8 cellular contexts compared by ENCODE assay signal in the genomic region with DNA sequence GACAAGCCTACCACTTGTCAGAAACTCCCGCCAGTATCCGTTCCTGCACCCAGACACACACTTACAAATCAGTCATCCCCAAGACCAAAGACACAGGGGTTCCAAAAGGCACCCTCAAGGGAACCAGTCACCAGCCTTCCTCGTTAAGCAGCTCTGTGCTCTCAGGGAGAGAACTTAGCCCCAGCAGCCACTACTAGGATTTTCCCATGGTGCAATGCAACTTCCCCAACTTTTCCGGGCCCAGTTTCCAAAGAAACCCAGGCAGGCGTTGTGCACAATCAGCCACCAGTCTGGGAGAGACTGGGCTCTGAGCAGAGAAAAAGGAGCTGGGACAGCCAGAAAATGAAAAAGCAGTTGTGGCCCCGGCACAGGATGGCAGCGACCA. TPM values are rescaled to one million over a fixed set of nuclear protein-coding genes. Genes with fewer than 3 reads are reported as not detected.
DNase-seq lines count a peak whose midpoint lies in the region; ATAC-seq and TF ChIP-seq lines count a peak whose summit lies in the region.

No MANE protein-coding gene starts in this region.

- CTCF ChIA-PET in CD4-positive, alpha-beta T cell (lab: Charles Lee), result no interaction called here

- H3K36me3 Mint-ChIP-seq in CD4-positive, alpha-beta T cell (ENCODE audit: low read depth), result no peaks in the 10 kb centered on the region
- H3K36me3 Mint-ChIP-seq in chondrocyte (ENCODE audit: low read depth), result no peaks in the 10 kb centered on the region

- POLR2A ChIA-PET in CD4-positive, alpha-beta T cell (lab: Charles Lee), result no interaction called here

- intact Hi-C loops in CD4-positive, alpha-beta T cell (cut with DNase I, micrococcal nuclease), result no loop called here
- intact Hi-C loops in left lung (cut with DNase I), result no loop called here

- no peaks in the 10 kb centered on the region for H3K36me3 ChIP-seq in left lung

- ATAC-seq in CD4-positive, alpha-beta T cell (ENCODE audit: poor library complexity), result no peak
- ATAC-seq in left lung, result peak; percentile 38
- no peak for ATAC-seq in GM19463 (IDR thresholded peaks at IDR 0.05; ENCODE audit: unreplicated experiment)

- peak overlapping the region; percentile 76 for H3K4me3 Mint-ChIP-seq in CD4-positive, alpha-beta T cell
- H3K4me3 Mint-ChIP-seq in chondrocyte (ENCODE audit: unreplicated experiment), result peak overlapping the region; percentile 74

- peaks cover 32% of the 10 kb centered on the region for H3K27me3 ChIP-seq in CD4-positive, alpha-beta T cell (ENCODE audit: control insufficient read depth, insufficient read depth, low read length)
- peaks cover 0 to 51% of the 10 kb centered on the region in 2 donors for H3K27me3 ChIP-seq in left lung

- no peak overlapping the region for H3K27ac Mint-ChIP-seq in CD4-positive, alpha-beta T cell
- peak overlapping the region; percentile 13 for H3K27ac Mint-ChIP-seq in chondrocyte (ENCODE audit: unreplicated experiment)

- no peak for TF ChIP-seq CTCF in CD4-positive, alpha-beta T cell (IDR thresholded peaks at IDR 0.05)
- TF ChIP-seq CTCF in chondrocyte (IDR thresholded peaks at IDR 0.05) (no peak), left lung (IDR thresholded peaks at IDR 0.05) (no peak)

- no peak overlapping the region for H3K27ac ChIP-seq in CD4-positive, alpha-beta T cell (ENCODE audit: low read depth, low read length)
- H3K27ac ChIP-seq in left lung, result no peak overlapping the region

- DNase-seq in CD4-positive, alpha-beta T cell, result no peak
- DNase-seq in LHCN-M2 (ENCODE audit: low read depth) (peak; percentile 64), chondrocyte (ENCODE audit: low spot score) (no peak), left lung (no peak), superior temporal gyrus (ENCODE audit: extremely low spot score) (peak; percentile 71), NCI-H1436 (lab: John Stamatoyannopoulos, UW) (no peak)
- DNase-seq in effector CD8-positive, alpha-beta T cell (lab: John Stamatoyannopoulos, UW), result no peak

- H3K9me3 Mint-ChIP-seq in CD4-positive, alpha-beta T cell, result no peaks in the 10 kb centered on the region
- H3K9me3 Mint-ChIP-seq in chondrocyte (ENCODE audit: low read depth), result peaks cover 2% of the 10 kb centered on the region

- H3K4me3 ChIP-seq in left lung, result peak overlapping the region; percentile 61 to 65

- H3K4me1 ChIP-seq in left lung, result peaks cover 11 to 22% of the 10 kb centered on the region in 2 donors

- peaks cover 71% of the 10 kb centered on the region for H3K27me3 Mint-ChIP-seq in CD4-positive, alpha-beta T cell
- no peaks in the 10 kb centered on the region for H3K27me3 Mint-ChIP-seq in chondrocyte (ENCODE audit: low read depth)

- peaks cover 12% of the 10 kb centered on the region for H3K4me1 Mint-ChIP-seq in CD4-positive, alpha-beta T cell (ENCODE audit: low read depth)
- H3K4me1 Mint-ChIP-seq in chondrocyte (ENCODE audit: low read depth), result peaks cover 33% of the 10 kb centered on the region

- no peaks in the 10 kb centered on the region for H3K9me3 ChIP-seq in CD4-positive, alpha-beta T cell (ENCODE audit: control insufficient read depth, low read length)
- no peaks in the 10 kb centered on the region for H3K9me3 ChIP-seq in left lung

RNA-seq across cellular contexts. Expression of gene DLG5, which starts 1.2 kb away (rescaled TPM):
- 1 to 10 TPM; 7.1 to 7.4 TPM for total RNA-seq in CD4-positive, alpha-beta T cell
- total RNA-seq in LHCN-M2 (2014; rRNA removed) (22.6 and 24.9 TPM in 2 replicates), chondrocyte (60.5 to 71.1 TPM (median 62.1 TPM) in 3 replicates), left lung (10 to 100 TPM; 17.0 to 28.4 TPM)
- polyA plus RNA-seq in LHCN-M2 (2012), result 23.9 TPM

Comparison
In these comparisons a context has a peak if more than half of its experiments do, and no peak if none do; other contexts are left out.
1. DNase-seq: peak in LHCN-M2 (single experiment) and superior temporal gyrus (single experiment); none in CD4-positive, alpha-beta T cell (0 of 10), chondrocyte (single experiment), left lung (0 of 2), NCI-H1436 (single experiment) and effector CD8-positive, alpha-beta T cell (single experiment).